In the genomic region with DNA sequence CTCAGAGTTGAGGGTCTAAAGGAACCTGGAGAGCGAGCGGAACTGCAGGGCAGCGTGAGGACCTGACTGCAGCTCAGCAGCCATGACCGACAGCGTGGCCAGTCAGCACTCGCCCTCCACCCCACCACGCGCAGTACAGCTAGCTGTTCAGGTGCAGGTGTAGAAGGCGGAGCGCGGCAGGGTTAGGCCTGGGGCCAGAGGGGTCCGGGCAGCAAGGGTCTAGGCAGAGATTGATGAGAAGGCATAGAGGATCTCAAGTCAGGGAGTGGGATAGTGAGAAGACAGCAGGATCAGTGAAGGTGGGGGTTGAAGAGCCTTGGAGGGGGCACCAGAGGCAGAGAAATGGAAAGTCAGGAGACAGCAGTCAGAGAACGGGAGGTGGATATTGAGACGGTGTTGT, we compare ENCODE assay signal across 23 cellular contexts.
DNase-seq lines count a peak whose midpoint lies in the region; ATAC-seq, FAIRE-seq and TF ChIP-seq lines count a peak whose summit lies in the region.
"Had no signal": no experiment of that assay in that cellular context is flagged by ENCODE, and none has a peak within 500 bp of the region (broad histone marks: within the 10 kb centered on the region; RNA-seq: fewer than 3 reads in every experiment).

No MANE protein-coding gene starts in this region.

- H2BK120ac ChIP-seq in H1 (replicated peaks; ENCODE audit: low read depth, low read length), result no peak overlapping the region
- H2BK120ac ChIP-seq in neuronal stem cell (ENCODE audit: low read depth, low read length), result no peak overlapping the region

- no peak overlapping the region for H2AFZ ChIP-seq in H1 (ENCODE audit: low read length)
- H2AFZ ChIP-seq in neuronal stem cell (ENCODE audit: low read length), result no peak overlapping the region

- TF ChIP-seq EP300 in H1 (IDR thresholded peaks at IDR 0.05; ENCODE audit: borderline replicate concordance in 1 of 2, low read depth in 2 of 2, low read length in 2 of 2), result no peak

- H3K14ac ChIP-seq in H1 (ENCODE audit: insufficient read length) (no peak overlapping the region), neuronal stem cell (ENCODE audit: low read length) (peak overlapping the region; percentile 27)

- H3K27me3 ChIP-seq in H1 (replicated peaks in 1 of 4; ENCODE audit: control insufficient read depth in 3 of 4, extremely low read depth in 1 of 4, insufficient read depth in 3 of 4, low read length in 3 of 4) (no peaks in the 10 kb centered on the region), neuronal stem cell (ENCODE audit: control insufficient read depth in 3 of 3, insufficient read depth in 3 of 3, low read depth in 1 of 3, low read length in 3 of 3) (no peaks in the 10 kb centered on the region), psoas muscle (ENCODE audit: insufficient read depth in 3 of 3, low read length in 2 of 3) (no peaks in the 10 kb centered on the region), skeletal muscle tissue (ENCODE audit: control insufficient read depth in 3 of 3, insufficient read depth in 3 of 3, low read length in 3 of 3) (no peaks in the 10 kb centered on the region)
- H3K27me3 ChIP-seq: BE2C, BLaER1 had no signal

- H2AK5ac ChIP-seq in H1 (ENCODE audit: low read depth, low read length) (no peak overlapping the region), neuronal stem cell (ENCODE audit: low read depth, low read length) (no peak overlapping the region)

- H3K79me1 ChIP-seq in H1 (ENCODE audit: low read depth, low read length) (no peaks in the 10 kb centered on the region), neuronal stem cell (ENCODE audit: low read depth, low read length) (no peaks in the 10 kb centered on the region)

- H3K4ac ChIP-seq in H1 (replicated peaks; ENCODE audit: insufficient read length, low read depth, low read length) (no peak overlapping the region), neuronal stem cell (ENCODE audit: low read length) (no peak overlapping the region)

- no peak overlapping the region for H3K9ac ChIP-seq in H1 (replicated peaks in 1 of 4; ENCODE audit: extremely low read depth in 1 of 4, low read depth in 3 of 4, low read length in 3 of 4)
- no peak overlapping the region for H3K9ac ChIP-seq in neuronal stem cell (ENCODE audit: low read depth, low read length, poor library complexity)
- peak overlapping the region in 1 of 3 donors; percentile 40 for H3K9ac ChIP-seq in skeletal muscle tissue (ENCODE audit: low read depth in 1 of 3, low read length in 3 of 3)
- H3K9ac ChIP-seq: BLaER1 had no signal

- H2BK20ac ChIP-seq in H1 (ENCODE audit: low read length), result no peak overlapping the region

- H3K23ac ChIP-seq in H1 (ENCODE audit: insufficient read length) (no peak overlapping the region), neuronal stem cell (ENCODE audit: low read depth, low read length, poor library complexity) (peak overlapping the region; percentile 19)

- H3K9me3 ChIP-seq in H1 (ENCODE audit: insufficient read depth in 2 of 2, low read depth in 1 of 2, low read length in 1 of 2), result no peaks in the 10 kb centered on the region
- H3K9me3 ChIP-seq in neuronal stem cell (replicated peaks in 1 of 2; ENCODE audit: control insufficient read depth in 2 of 2, insufficient read depth in 1 of 2, low read depth in 1 of 2, low read length in 2 of 2), result no peaks in the 10 kb centered on the region
- H3K9me3 ChIP-seq in psoas muscle, result no peaks in the 10 kb centered on the region
- no peaks in the 10 kb centered on the region for H3K9me3 ChIP-seq in skeletal muscle tissue (ENCODE audit: control insufficient read depth in 3 of 3, low read length in 3 of 3)
- H3K9me3 ChIP-seq: BE2C, BLaER1, Caco-2 had no signal

- H4K91ac ChIP-seq in H1 (replicated peaks; ENCODE audit: insufficient read length, low read length) (no peak overlapping the region), neuronal stem cell (ENCODE audit: low read depth, low read length, poor library complexity) (no peak overlapping the region)

- no peak for TF ChIP-seq CTCF in H1 (IDR thresholded peaks at IDR 0.05; ENCODE audit: control extremely low read depth in 1 of 3, insufficient read depth in 1 of 3, low read depth in 1 of 3, low read length in 3 of 3)
- TF ChIP-seq CTCF in psoas muscle (IDR thresholded peaks at IDR 0.05), result no peak

- H3K4me2 ChIP-seq in H1 (ENCODE audit: insufficient read depth in 1 of 2, low read depth in 2 of 2, low read length in 2 of 2) (no peak overlapping the region), neuronal stem cell (ENCODE audit: insufficient read depth, low read length, poor library complexity, severe bottlenecking) (no peak overlapping the region)
- H3K4me2 ChIP-seq: BLaER1 had no signal

- CTCF ChIA-PET in H1 (lab: Charles Lee; ENCODE audit: partially characterized antibody), result interaction anchor here (1.0 to 1.4 kb wide), 4 partner anchors 11 to 290 kb away, joined by 3 read pairs; no protein-coding TSS in a partner anchor

- H2BK12ac ChIP-seq in H1 (ENCODE audit: low read depth, low read length), result 0 out of 2 replicates have a peak overlapping the region, but pooled peaks have one; percentile 50
- no peak overlapping the region for H2BK12ac ChIP-seq in neuronal stem cell (ENCODE audit: low read length)

- H2BK15ac ChIP-seq in H1 (ENCODE audit: low read length) (no peak overlapping the region), neuronal stem cell (ENCODE audit: low read length) (no peak overlapping the region)

- H3K27ac ChIP-seq in H1 (ENCODE audit: low read depth, low read length), result no peak overlapping the region
- no peak overlapping the region for H3K27ac ChIP-seq in neuronal stem cell (replicated peaks; ENCODE audit: low read length)
- H3K27ac ChIP-seq in psoas muscle, result peak overlapping the region; percentile 57
- H3K27ac ChIP-seq in skeletal muscle tissue (ENCODE audit: low read depth, low read length), result no peak overlapping the region
- H3K27ac ChIP-seq: BLaER1 had no signal

- H3K36me3 ChIP-seq in H1 (ENCODE audit: control insufficient read depth in 2 of 4, insufficient read depth in 4 of 4, low read length in 3 of 4), result no peaks in the 10 kb centered on the region
- no peaks in the 10 kb centered on the region for H3K36me3 ChIP-seq in neuronal stem cell (replicated peaks in 1 of 2; ENCODE audit: control insufficient read depth in 2 of 2, insufficient read depth in 2 of 2, low read length in 2 of 2)
- H3K36me3 ChIP-seq in psoas muscle (ENCODE audit: insufficient read depth in 1 of 2, low read depth in 1 of 2), result no peaks in the 10 kb centered on the region
- no peaks in the 10 kb centered on the region for H3K36me3 ChIP-seq in skeletal muscle tissue (ENCODE audit: control insufficient read depth in 3 of 3, insufficient read depth in 3 of 3, low read length in 3 of 3)
- H3K36me3 ChIP-seq: BE2C, BLaER1 had no signal

- H3K4me3 ChIP-seq in H1 (ENCODE audit: extremely low read depth in 1 of 4, insufficient read depth in 2 of 4, low read depth in 3 of 4, low read length in 4 of 4) (no peak overlapping the region), neuronal stem cell (ENCODE audit: low read length in 2 of 2) (no peak overlapping the region), psoas muscle (no peak overlapping the region), skeletal muscle tissue (ENCODE audit: low read length in 3 of 3) (peak overlapping the region in 2 of 3 donors; percentile 42 to 56)
- H3K4me3 ChIP-seq: BLaER1 had no signal

- POLR2A ChIA-PET in H1 (lab: Charles Lee; ENCODE audit: partially characterized antibody), result no interaction called here

- intact Hi-C loops in psoas muscle (cut with DNase I) (loop anchor here (5.0 to 10.0 kb wide), 4 partner anchors 70 to 412 kb away; partner anchors contain the start of gene STEAP3 (in 1 of the 2)), cardiac septum (cut with DNase I) (loop anchor here (5.0 kb wide), 3 partner anchors 72 to 412 kb away; partner anchors contain the start of gene STEAP3)

- H3K79me2 ChIP-seq in H1 (ENCODE audit: control insufficient read depth in 1 of 2, insufficient read depth in 2 of 2, low read length in 2 of 2), result no peaks in the 10 kb centered on the region

- ATAC-seq in psoas muscle, result no peak
- ATAC-seq: CD8-positive, alpha-beta T cell had no signal

- no peak for TF ChIP-seq RAD21 in H1 (IDR thresholded peaks at IDR 0.05 in 1 of 2, conservative IDR thresholded peaks at IDR 0.05 in 1 of 2; ENCODE audit: low read depth in 2 of 2, low read length in 2 of 2)

- H2BK5ac ChIP-seq in H1 (ENCODE audit: low read depth, low read length), result no peak overlapping the region
- H2BK5ac ChIP-seq in neuronal stem cell (ENCODE audit: low read length), result no peak overlapping the region

- no peak for TF ChIP-seq POLR2A in H1 (IDR thresholded peaks at IDR 0.05; ENCODE audit: control extremely low read depth in 1 of 2, low read depth in 2 of 2, low read length in 2 of 2)

- no peak overlapping the region for H3K56ac ChIP-seq in H1 (replicated peaks; ENCODE audit: insufficient read length, low read depth, low read length)

- no peaks in the 10 kb centered on the region for H3K23me2 ChIP-seq in H1 (ENCODE audit: low read depth, low read length)

- 86% methylated on average over 14 of the region's 14 CpGs; no CpG with 5 or more reads in 1 of the 2 experiments for WGBS in H1 (ENCODE audit: extremely low coverage in 1 of 2, insufficient coverage in 1 of 2, insufficient read length in 1 of 2, insufficient replicate concordance in 2 of 2, low coverage in 1 of 2, low lambda C conversion rate in 2 of 2, missing lambda C conversion rate in 1 of 2), 2 experiments
- no CpG with 5 or more reads among the region's 14 CpGs for WGBS in neuronal stem cell (ENCODE audit: extremely low coverage in 2 of 2, insufficient read length in 2 of 2, insufficient replicate concordance in 1 of 2), 2 donors
- WGBS in psoas muscle, 3 donors, result 88 to 89% (median 89%) methylated on average over 14 of the region's 14 CpGs

- H3K18ac ChIP-seq in H1 (ENCODE audit: extremely low read depth, low read length), result no peak overlapping the region
- no peak overlapping the region for H3K18ac ChIP-seq in neuronal stem cell (ENCODE audit: low read length)

- H4K5ac ChIP-seq in H1 (ENCODE audit: insufficient read length, low read depth, low read length), result no peak overlapping the region

- H4K8ac ChIP-seq in H1 (ENCODE audit: extremely low read depth, insufficient read depth, low read length) (no peak overlapping the region), neuronal stem cell (ENCODE audit: low read depth, low read length) (no peak overlapping the region)

- no peak for DNase-seq in H1 (ENCODE audit: low read depth in 1 of 2, low spot score in 2 of 2)
- DNase-seq in neuronal stem cell (ENCODE audit: low spot score), result no peak
- no peak for DNase-seq in psoas muscle
- DNase-seq in ecto neural progenitor cell (ENCODE audit: low spot score), result no peak
- DNase-seq in cardiac septum (ENCODE audit: low spot score), result no peak
- DNase-seq in NCI-H69 (lab: John Stamatoyannopoulos, UW), result no peak
- no peak for DNase-seq in NCI-H446 (lab: John Stamatoyannopoulos, UW)
- DNase-seq: 8988T; ACHN; BE2C; Caco-2; Calu3; CD4-positive, alpha-beta T cell; CD8-positive, alpha-beta T cell; DMS79 treated with DMSO at 0.1 percent for 48 hours; GF-D8 had no signal

- no peaks in the 10 kb centered on the region for H4K20me1 ChIP-seq in H1 (replicated peaks in 1 of 2; ENCODE audit: control insufficient read depth in 1 of 2, insufficient read depth in 2 of 2, low read length in 2 of 2)
- H4K20me1 ChIP-seq: BLaER1 had no signal

- H3K4me1 ChIP-seq in H1 (replicated peaks in 1 of 4; ENCODE audit: control insufficient read depth in 3 of 4, insufficient read depth in 4 of 4, low read length in 3 of 4), result peaks cover 0 to 2% (median 0%) of the 10 kb centered on the region in 4 experiments; a peak in 2 of 7 replicates
- peaks cover 0 to 3% of the 10 kb centered on the region in 2 donors for H3K4me1 ChIP-seq in neuronal stem cell (ENCODE audit: control insufficient read depth in 2 of 2, insufficient read depth in 1 of 2, low read depth in 1 of 2, low read length in 2 of 2)
- H3K4me1 ChIP-seq in psoas muscle, result peaks cover 12% of the 10 kb centered on the region
- H3K4me1 ChIP-seq in skeletal muscle tissue (ENCODE audit: control insufficient read depth in 3 of 3, insufficient read depth in 3 of 3, low read length in 3 of 3), result peaks cover 16 to 29% (median 29%) of the 10 kb centered on the region in 3 donors
- H3K4me1 ChIP-seq: BE2C, BLaER1, Caco-2 had no signal

- FAIRE-seq in H1 (lab: Jason Lieb, UNC), result no peak
- FAIRE-seq: A204.1, D721Med, G401.6, GM12891, GM19239 had no signal

Comparison
In these comparisons a context has a peak if more than half of its experiments do, and no peak if none do; other contexts are left out.
1. H3K4me3 ChIP-seq: peak in skeletal muscle tissue (2 of 3); none in H1 (0 of 4), neuronal stem cell (0 of 2) and psoas muscle (single experiment).